Comparison of ENCODE assay signal across 1 cellular context in genomic region chr18:48942554-48943261, GRCh38.
TF ChIP-seq lines count a peak whose summit lies in the region.

No MANE protein-coding gene starts in this region.

TF ChIP-seq in HepG2, 621 proteins besides CTCF, POLR2A, EP300 and RAD21 (continued from another document and continues in another):
- no peak for TF ChIP-seq PREB (CRISPR knock-in tag; IDR thresholded peaks at IDR 0.05)
- TF ChIP-seq KDM3A (CRISPR knock-in tag; IDR thresholded peaks at IDR 0.05; ENCODE audit: low read depth), result no peak
- TF ChIP-seq, protein P1, sequence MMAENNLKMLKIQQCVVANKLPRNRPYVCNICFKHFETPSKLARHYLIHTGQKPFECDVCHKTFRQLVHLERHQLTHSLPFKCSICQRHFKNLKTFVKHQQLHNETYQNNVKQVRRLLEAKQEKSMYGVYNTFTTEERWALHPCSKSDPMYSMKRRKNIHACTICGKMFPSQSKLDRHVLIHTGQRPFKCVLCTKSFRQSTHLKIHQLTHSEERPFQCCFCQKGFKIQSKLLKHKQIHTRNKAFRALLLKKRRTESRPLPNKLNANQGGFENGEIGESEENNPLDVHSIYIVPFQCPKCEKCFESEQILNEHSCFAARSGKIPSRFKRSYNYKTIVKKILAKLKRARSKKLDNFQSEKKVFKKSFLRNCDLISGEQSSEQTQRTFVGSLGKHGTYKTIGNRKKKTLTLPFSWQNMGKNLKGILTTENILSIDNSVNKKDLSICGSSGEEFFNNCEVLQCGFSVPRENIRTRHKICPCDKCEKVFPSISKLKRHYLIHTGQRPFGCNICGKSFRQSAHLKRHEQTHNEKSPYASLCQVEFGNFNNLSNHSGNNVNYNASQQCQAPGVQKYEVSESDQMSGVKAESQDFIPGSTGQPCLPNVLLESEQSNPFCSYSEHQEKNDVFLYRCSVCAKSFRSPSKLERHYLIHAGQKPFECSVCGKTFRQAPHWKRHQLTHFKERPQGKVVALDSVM (CRISPR knock-in tag; IDR thresholded peaks at IDR 0.05), result no peak
- no peak; the same call in 1 of the 2 replicates for TF ChIP-seq FOSL1 (CRISPR knock-in tag; IDR thresholded peaks at IDR 0.05; ENCODE audit: borderline replicate concordance)
- TF ChIP-seq PHF8 (CRISPR knock-in tag; IDR thresholded peaks at IDR 0.05), result no peak
- TF ChIP-seq NRL (CRISPR knock-in tag; IDR thresholded peaks at IDR 0.05; ENCODE audit: borderline replicate concordance), result no peak
- peak; percentile 92 for TF ChIP-seq SKI (IDR thresholded peaks at IDR 0.05; ENCODE audit: partially characterized antibody)
- TF ChIP-seq NPAS2 (CRISPR knock-in tag; IDR thresholded peaks at IDR 0.05; ENCODE audit: borderline replicate concordance), result no peak
- TF ChIP-seq ATF7 (IDR thresholded peaks at IDR 0.05), result no peak
- no peak for TF ChIP-seq ATF7 (CRISPR knock-in tag; IDR thresholded peaks at IDR 0.05)
- TF ChIP-seq, protein P2, sequence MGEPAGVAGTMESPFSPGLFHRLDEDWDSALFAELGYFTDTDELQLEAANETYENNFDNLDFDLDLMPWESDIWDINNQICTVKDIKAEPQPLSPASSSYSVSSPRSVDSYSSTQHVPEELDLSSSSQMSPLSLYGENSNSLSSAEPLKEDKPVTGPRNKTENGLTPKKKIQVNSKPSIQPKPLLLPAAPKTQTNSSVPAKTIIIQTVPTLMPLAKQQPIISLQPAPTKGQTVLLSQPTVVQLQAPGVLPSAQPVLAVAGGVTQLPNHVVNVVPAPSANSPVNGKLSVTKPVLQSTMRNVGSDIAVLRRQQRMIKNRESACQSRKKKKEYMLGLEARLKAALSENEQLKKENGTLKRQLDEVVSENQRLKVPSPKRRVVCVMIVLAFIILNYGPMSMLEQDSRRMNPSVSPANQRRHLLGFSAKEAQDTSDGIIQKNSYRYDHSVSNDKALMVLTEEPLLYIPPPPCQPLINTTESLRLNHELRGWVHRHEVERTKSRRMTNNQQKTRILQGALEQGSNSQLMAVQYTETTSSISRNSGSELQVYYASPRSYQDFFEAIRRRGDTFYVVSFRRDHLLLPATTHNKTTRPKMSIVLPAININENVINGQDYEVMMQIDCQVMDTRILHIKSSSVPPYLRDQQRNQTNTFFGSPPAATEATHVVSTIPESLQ (CRISPR knock-in tag; conservative IDR thresholded peaks at IDR 0.05), result no peak
- no peak for TF ChIP-seq ZNF577 (CRISPR knock-in tag; IDR thresholded peaks at IDR 0.05; ENCODE audit: borderline replicate concordance, low read depth)
- TF ChIP-seq, protein P3, sequence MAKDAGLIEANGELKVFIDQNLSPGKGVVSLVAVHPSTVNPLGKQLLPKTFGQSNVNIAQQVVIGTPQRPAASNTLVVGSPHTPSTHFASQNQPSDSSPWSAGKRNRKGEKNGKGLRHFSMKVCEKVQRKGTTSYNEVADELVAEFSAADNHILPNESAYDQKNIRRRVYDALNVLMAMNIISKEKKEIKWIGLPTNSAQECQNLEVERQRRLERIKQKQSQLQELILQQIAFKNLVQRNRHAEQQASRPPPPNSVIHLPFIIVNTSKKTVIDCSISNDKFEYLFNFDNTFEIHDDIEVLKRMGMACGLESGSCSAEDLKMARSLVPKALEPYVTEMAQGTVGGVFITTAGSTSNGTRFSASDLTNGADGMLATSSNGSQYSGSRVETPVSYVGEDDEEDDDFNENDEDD (CRISPR knock-in tag; IDR thresholded peaks at IDR 0.05; ENCODE audit: borderline replicate concordance), result no peak
- no peak for TF ChIP-seq ZNF761 (CRISPR knock-in tag; conservative IDR thresholded peaks at IDR 0.05)
- TF ChIP-seq ZNF432 (CRISPR knock-in tag; IDR thresholded peaks at IDR 0.05; ENCODE audit: borderline replicate concordance), result no peak
- peak; percentile 79 for TF ChIP-seq MED1 (CRISPR knock-in tag; IDR thresholded peaks at IDR 0.05)
- no peak for TF ChIP-seq NFRKB (IDR thresholded peaks at IDR 0.05)
- no peak for TF ChIP-seq ZZZ3 (CRISPR knock-in tag; IDR thresholded peaks at IDR 0.05; ENCODE audit: borderline replicate concordance)
- no peak for TF ChIP-seq NCOA5 (CRISPR knock-in tag; IDR thresholded peaks at IDR 0.05)
- peak; percentile 74 for TF ChIP-seq ZMYM4 (CRISPR knock-in tag; IDR thresholded peaks at IDR 0.05)
- TF ChIP-seq KMT2A (CRISPR knock-in tag; IDR thresholded peaks at IDR 0.05), result peak; percentile 83
- no peak for TF ChIP-seq TCF12 (IDR thresholded peaks at IDR 0.05)
- TF ChIP-seq TCF12 (CRISPR knock-in tag; IDR thresholded peaks at IDR 0.05), result 0 out of 2 replicates have a peak, but pooled peaks have one; percentile 60
- TF ChIP-seq, protein P4, sequence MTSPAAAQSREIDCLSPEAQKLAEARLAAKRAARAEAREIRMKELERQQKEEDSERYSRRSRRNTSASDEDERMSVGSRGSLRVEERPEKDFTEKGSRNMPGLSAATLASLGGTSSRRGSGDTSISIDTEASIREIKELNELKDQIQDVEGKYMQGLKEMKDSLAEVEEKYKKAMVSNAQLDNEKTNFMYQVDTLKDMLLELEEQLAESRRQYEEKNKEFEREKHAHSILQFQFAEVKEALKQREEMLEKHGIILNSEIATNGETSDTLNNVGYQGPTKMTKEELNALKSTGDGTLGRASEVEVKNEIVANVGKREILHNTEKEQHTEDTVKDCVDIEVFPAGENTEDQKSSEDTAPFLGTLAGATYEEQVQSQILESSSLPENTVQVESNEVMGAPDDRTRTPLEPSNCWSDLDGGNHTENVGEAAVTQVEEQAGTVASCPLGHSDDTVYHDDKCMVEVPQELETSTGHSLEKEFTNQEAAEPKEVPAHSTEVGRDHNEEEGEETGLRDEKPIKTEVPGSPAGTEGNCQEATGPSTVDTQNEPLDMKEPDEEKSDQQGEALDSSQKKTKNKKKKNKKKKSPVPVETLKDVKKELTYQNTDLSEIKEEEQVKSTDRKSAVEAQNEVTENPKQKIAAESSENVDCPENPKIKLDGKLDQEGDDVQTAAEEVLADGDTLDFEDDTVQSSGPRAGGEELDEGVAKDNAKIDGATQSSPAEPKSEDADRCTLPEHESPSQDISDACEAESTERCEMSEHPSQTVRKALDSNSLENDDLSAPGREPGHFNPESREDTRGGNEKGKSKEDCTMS (CRISPR knock-in tag; conservative IDR thresholded peaks at IDR 0.05), result no peak
- TF ChIP-seq, protein P5, sequence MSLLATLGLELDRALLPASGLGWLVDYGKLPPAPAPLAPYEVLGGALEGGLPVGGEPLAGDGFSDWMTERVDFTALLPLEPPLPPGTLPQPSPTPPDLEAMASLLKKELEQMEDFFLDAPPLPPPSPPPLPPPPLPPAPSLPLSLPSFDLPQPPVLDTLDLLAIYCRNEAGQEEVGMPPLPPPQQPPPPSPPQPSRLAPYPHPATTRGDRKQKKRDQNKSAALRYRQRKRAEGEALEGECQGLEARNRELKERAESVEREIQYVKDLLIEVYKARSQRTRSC (CRISPR knock-in tag; IDR thresholded peaks at IDR 0.05; ENCODE audit: low read depth), result no peak
- TF ChIP-seq ZNF790 (CRISPR knock-in tag; IDR thresholded peaks at IDR 0.05; ENCODE audit: borderline replicate concordance), result no peak
- no peak for TF ChIP-seq ZNF180 (CRISPR knock-in tag; IDR thresholded peaks at IDR 0.05; ENCODE audit: borderline replicate concordance, low read depth)
- TF ChIP-seq, protein P6, sequence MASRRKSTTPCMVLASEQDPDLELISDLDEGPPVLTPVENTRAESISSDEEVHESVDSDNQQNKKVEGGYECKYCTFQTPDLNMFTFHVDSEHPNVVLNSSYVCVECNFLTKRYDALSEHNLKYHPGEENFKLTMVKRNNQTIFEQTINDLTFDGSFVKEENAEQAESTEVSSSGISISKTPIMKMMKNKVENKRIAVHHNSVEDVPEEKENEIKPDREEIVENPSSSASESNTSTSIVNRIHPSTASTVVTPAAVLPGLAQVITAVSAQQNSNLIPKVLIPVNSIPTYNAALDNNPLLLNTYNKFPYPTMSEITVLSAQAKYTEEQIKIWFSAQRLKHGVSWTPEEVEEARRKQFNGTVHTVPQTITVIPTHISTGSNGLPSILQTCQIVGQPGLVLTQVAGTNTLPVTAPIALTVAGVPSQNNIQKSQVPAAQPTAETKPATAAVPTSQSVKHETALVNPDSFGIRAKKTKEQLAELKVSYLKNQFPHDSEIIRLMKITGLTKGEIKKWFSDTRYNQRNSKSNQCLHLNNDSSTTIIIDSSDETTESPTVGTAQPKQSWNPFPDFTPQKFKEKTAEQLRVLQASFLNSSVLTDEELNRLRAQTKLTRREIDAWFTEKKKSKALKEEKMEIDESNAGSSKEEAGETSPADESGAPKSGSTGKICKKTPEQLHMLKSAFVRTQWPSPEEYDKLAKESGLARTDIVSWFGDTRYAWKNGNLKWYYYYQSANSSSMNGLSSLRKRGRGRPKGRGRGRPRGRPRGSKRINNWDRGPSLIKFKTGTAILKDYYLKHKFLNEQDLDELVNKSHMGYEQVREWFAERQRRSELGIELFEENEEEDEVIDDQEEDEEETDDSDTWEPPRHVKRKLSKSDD (CRISPR knock-in tag; IDR thresholded peaks at IDR 0.05; ENCODE audit: low read depth), result no peak
- TF ChIP-seq ZFP37 (CRISPR knock-in tag; IDR thresholded peaks at IDR 0.05; ENCODE audit: borderline replicate concordance), result no peak
- TF ChIP-seq MXD4 (CRISPR knock-in tag; IDR thresholded peaks at IDR 0.05), result 0 out of 2 replicates have a peak, but pooled peaks have one; percentile 18
- TF ChIP-seq MAF1 (CRISPR knock-in tag; IDR thresholded peaks at IDR 0.05; ENCODE audit: borderline replicate concordance), result no peak
- TF ChIP-seq ZNF207 (IDR thresholded peaks at IDR 0.05; ENCODE audit: borderline replicate concordance), result no peak
- TF ChIP-seq ZSCAN20 (CRISPR knock-in tag; IDR thresholded peaks at IDR 0.05; ENCODE audit: borderline replicate concordance), result no peak
- TF ChIP-seq, protein P7, sequence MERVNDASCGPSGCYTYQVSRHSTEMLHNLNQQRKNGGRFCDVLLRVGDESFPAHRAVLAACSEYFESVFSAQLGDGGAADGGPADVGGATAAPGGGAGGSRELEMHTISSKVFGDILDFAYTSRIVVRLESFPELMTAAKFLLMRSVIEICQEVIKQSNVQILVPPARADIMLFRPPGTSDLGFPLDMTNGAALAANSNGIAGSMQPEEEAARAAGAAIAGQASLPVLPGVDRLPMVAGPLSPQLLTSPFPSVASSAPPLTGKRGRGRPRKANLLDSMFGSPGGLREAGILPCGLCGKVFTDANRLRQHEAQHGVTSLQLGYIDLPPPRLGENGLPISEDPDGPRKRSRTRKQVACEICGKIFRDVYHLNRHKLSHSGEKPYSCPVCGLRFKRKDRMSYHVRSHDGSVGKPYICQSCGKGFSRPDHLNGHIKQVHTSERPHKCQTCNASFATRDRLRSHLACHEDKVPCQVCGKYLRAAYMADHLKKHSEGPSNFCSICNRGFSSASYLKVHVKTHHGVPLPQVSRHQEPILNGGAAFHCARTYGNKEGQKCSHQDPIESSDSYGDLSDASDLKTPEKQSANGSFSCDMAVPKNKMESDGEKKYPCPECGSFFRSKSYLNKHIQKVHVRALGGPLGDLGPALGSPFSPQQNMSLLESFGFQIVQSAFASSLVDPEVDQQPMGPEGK (CRISPR knock-in tag; IDR thresholded peaks at IDR 0.05), result peak; percentile 76
- no peak for TF ChIP-seq ZNF382 (CRISPR knock-in tag; IDR thresholded peaks at IDR 0.05; ENCODE audit: borderline replicate concordance)
- TF ChIP-seq, protein P8, sequence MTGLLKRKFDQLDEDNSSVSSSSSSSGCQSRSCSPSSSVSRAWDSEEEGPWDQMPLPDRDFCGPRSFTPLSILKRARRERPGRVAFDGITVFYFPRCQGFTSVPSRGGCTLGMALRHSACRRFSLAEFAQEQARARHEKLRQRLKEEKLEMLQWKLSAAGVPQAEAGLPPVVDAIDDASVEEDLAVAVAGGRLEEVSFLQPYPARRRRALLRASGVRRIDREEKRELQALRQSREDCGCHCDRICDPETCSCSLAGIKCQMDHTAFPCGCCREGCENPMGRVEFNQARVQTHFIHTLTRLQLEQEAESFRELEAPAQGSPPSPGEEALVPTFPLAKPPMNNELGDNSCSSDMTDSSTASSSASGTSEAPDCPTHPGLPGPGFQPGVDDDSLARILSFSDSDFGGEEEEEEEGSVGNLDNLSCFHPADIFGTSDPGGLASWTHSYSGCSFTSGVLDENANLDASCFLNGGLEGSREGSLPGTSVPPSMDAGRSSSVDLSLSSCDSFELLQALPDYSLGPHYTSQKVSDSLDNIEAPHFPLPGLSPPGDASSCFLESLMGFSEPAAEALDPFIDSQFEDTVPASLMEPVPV (CRISPR knock-in tag; IDR thresholded peaks at IDR 0.05), result no peak
- TF ChIP-seq ZNF24 (IDR thresholded peaks at IDR 0.05), result no peak
- no peak for TF ChIP-seq ZNF543 (CRISPR knock-in tag; IDR thresholded peaks at IDR 0.05)
- no peak for TF ChIP-seq ZNF652 (CRISPR knock-in tag; IDR thresholded peaks at IDR 0.05; ENCODE audit: borderline replicate concordance, low read depth)
- TF ChIP-seq, protein P9, sequence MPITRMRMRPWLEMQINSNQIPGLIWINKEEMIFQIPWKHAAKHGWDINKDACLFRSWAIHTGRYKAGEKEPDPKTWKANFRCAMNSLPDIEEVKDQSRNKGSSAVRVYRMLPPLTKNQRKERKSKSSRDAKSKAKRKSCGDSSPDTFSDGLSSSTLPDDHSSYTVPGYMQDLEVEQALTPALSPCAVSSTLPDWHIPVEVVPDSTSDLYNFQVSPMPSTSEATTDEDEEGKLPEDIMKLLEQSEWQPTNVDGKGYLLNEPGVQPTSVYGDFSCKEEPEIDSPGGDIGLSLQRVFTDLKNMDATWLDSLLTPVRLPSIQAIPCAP (CRISPR knock-in tag; IDR thresholded peaks at IDR 0.05; ENCODE audit: low read depth), result no peak
- TF ChIP-seq, protein P10, sequence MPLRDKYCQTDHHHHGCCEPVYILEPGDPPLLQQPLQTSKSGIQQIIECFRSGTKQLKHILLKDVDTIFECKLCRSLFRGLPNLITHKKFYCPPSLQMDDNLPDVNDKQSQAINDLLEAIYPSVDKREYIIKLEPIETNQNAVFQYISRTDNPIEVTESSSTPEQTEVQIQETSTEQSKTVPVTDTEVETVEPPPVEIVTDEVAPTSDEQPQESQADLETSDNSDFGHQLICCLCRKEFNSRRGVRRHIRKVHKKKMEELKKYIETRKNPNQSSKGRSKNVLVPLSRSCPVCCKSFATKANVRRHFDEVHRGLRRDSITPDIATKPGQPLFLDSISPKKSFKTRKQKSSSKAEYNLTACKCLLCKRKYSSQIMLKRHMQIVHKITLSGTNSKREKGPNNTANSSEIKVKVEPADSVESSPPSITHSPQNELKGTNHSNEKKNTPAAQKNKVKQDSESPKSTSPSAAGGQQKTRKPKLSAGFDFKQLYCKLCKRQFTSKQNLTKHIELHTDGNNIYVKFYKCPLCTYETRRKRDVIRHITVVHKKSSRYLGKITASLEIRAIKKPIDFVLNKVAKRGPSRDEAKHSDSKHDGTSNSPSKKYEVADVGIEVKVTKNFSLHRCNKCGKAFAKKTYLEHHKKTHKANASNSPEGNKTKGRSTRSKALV (CRISPR knock-in tag; IDR thresholded peaks at IDR 0.05), result no peak
- peak; percentile 89 for TF ChIP-seq RARA (CRISPR knock-in tag; IDR thresholded peaks at IDR 0.05)
- TF ChIP-seq SCMH1 (CRISPR knock-in tag; IDR thresholded peaks at IDR 0.05; ENCODE audit: borderline replicate concordance), result no peak
- no peak for TF ChIP-seq MYC (CRISPR knock-in tag; IDR thresholded peaks at IDR 0.05; ENCODE audit: borderline replicate concordance)
- TF ChIP-seq NR1H2 (CRISPR knock-in tag; IDR thresholded peaks at IDR 0.05; ENCODE audit: borderline replicate concordance, low read depth), result no peak
- TF ChIP-seq ZFP36L2 (CRISPR knock-in tag; IDR thresholded peaks at IDR 0.05), result no peak
